33 cellular contexts compared by ENCODE assay signal in genomic region chr14:56603648-56604047, GRCh38.
"Had no signal": no experiment of that assay in that cellular context is flagged by ENCODE, and none has a peak within 500 bp of the region (broad histone marks: within the 10 kb centered on the region; RNA-seq: fewer than 3 reads in every experiment).

No MANE protein-coding gene starts in this region.

- H3K4me1 ChIP-seq: foreskin keratinocyte, gastrocnemius medialis had no signal

- H3K27me3 Mint-ChIP-seq: activated CD4-positive, alpha-beta memory T cell treated with anti-CD3 and anti-CD28 coated beads for 36 hours; activated CD4-positive, alpha-beta T cell treated with anti-CD3 and anti-CD28 coated beads for 36 hours; activated CD4-positive, alpha-beta T cell treated with anti-CD3 and anti-CD28 coated beads, Interleukin-2, amount 10 ng/mL, durations not matched to agents 24 days and 14 days; activated CD8-positive, alpha-beta memory T cell treated with anti-CD3 and anti-CD28 coated beads, Interleukin-2, amount 10 ng/mL, durations not matched to agents 7 days and 5 days; activated naive CD4-positive, alpha-beta T cell treated with anti-CD3 and anti-CD28 coated beads, Interleukin-2, amount 10 ng/mL, durations not matched to agents 7 days and 5 days; activated naive CD8-positive, alpha-beta T cell treated with anti-CD3 and anti-CD28 coated beads, Interleukin-2, amount 10 ng/mL, durations not matched to agents 7 days and 5 days; central memory CD8-positive, alpha-beta T cell; dendritic cell treated with granulocyte-macrophage colony-stimulating factor and Interleukin-4, amounts not matched to agents 40 ng/mL and 50 ng/mL, for 4 days had no signal

- DNase-seq: activated CD4-positive, alpha-beta memory T cell treated with anti-CD3 and anti-CD28 coated beads for 36 hours; activated CD4-positive, alpha-beta T cell treated with anti-CD3 and anti-CD28 coated beads for 36 hours; activated CD4-positive, alpha-beta T cell treated with anti-CD3 and anti-CD28 coated beads, Interleukin-2, amount 10 ng/mL, durations not matched to agents 24 days and 14 days; activated CD4-positive, CD25-positive, alpha-beta regulatory T cell; activated CD4-positive, CD25-positive, alpha-beta regulatory T cell treated with anti-CD3 and anti-CD28 coated beads, Interleukin-2, amount 50 U/mL, for 72 hours; activated CD8-positive, alpha-beta memory T cell treated with anti-CD3 and anti-CD28 coated beads, Interleukin-2, amount 10 ng/mL, durations not matched to agents 7 days and 5 days; activated CD8-positive, alpha-beta memory T cell treated with anti-CD3 and anti-CD28 coated beads, Interleukin-2, amount 50 U/mL, for 4 hours; activated CD8-positive, alpha-beta T cell treated with anti-CD3 and anti-CD28 coated beads, Interleukin-2, amount 10 ng/mL, durations not matched to agents 7 days and 5 days; activated effector memory CD4-positive, alpha-beta T cell treated with anti-CD3 and anti-CD28 coated beads, Interleukin-2, amount 50 U/mL, for 16 hours; activated naive CD4-positive, alpha-beta T cell treated with anti-CD3 and anti-CD28 coated beads, Interleukin-2, amount 10 ng/mL, durations not matched to agents 7 days and 5 days; activated naive CD8-positive, alpha-beta T cell treated with anti-CD3 and anti-CD28 coated beads, Interleukin-2, amount 10 ng/mL, durations not matched to agents 7 days and 5 days; activated T-cell treated with anti-CD3 and anti-CD28 coated beads, Interleukin-2, amount 50 U/mL, for 1 hour; activated T-cell treated with anti-CD3 and anti-CD28 coated beads, Interleukin-2, amount 50 U/mL, for 48 hours; amniotic stem cell; brain microvascular endothelial cell; effector memory CD4-positive, alpha-beta T cell; endodermal cell; foreskin keratinocyte; gastrocnemius medialis; glutamatergic neuron; hippocampal formation; T-helper 1 cell had no signal

- H3K4me3 ChIP-seq: coronary artery, dorsolateral prefrontal cortex, gastrocnemius medialis had no signal

- H3K4me1 Mint-ChIP-seq: activated CD4-positive, alpha-beta T cell treated with anti-CD3 and anti-CD28 coated beads for 36 hours; activated CD4-positive, alpha-beta T cell treated with anti-CD3 and anti-CD28 coated beads, Interleukin-2, amount 10 ng/mL, durations not matched to agents 24 days and 14 days; activated CD8-positive, alpha-beta memory T cell treated with anti-CD3 and anti-CD28 coated beads, Interleukin-2, amount 10 ng/mL, durations not matched to agents 7 days and 5 days; activated naive CD4-positive, alpha-beta T cell treated with anti-CD3 and anti-CD28 coated beads, Interleukin-2, amount 10 ng/mL, durations not matched to agents 7 days and 5 days; endodermal cell had no signal

- H3K36me3 ChIP-seq: brain microvascular endothelial cell had no signal

- H3K4me3 Mint-ChIP-seq: activated CD4-positive, alpha-beta memory T cell treated with anti-CD3 and anti-CD28 coated beads for 36 hours; activated CD4-positive, alpha-beta T cell treated with anti-CD3 and anti-CD28 coated beads for 36 hours; activated CD4-positive, alpha-beta T cell treated with anti-CD3 and anti-CD28 coated beads, Interleukin-2, amount 10 ng/mL, durations not matched to agents 24 days and 14 days; activated CD8-positive, alpha-beta memory T cell treated with anti-CD3 and anti-CD28 coated beads, Interleukin-2, amount 10 ng/mL, durations not matched to agents 7 days and 5 days; activated CD8-positive, alpha-beta T cell treated with anti-CD3 and anti-CD28 coated beads, Interleukin-2, amount 10 ng/mL, durations not matched to agents 7 days and 5 days; activated naive CD4-positive, alpha-beta T cell treated with anti-CD3 and anti-CD28 coated beads, Interleukin-2, amount 10 ng/mL, durations not matched to agents 7 days and 5 days; activated naive CD8-positive, alpha-beta T cell treated with anti-CD3 and anti-CD28 coated beads, Interleukin-2, amount 10 ng/mL, durations not matched to agents 7 days and 5 days; activated T-helper 1 cell treated with anti-CD3 and anti-CD28 coated beads, Interleukin-12 subunit alpha, Interleukin-12 subunit beta, Interleukin-2, Interleukin-4 antibody, amounts not matched to agents 30 ng/mL and 10 ng/mL and 1 ng/mL, durations not matched to agents 14 hours and 24 hours and 36 hours; central memory CD8-positive, alpha-beta T cell; dendritic cell treated with granulocyte-macrophage colony-stimulating factor and Interleukin-4, amounts not matched to agents 40 ng/mL and 50 ng/mL, for 4 days; endodermal cell had no signal

- ATAC-seq: activated CD4-positive, alpha-beta T cell treated with anti-CD3 and anti-CD28 coated beads for 36 hours; activated CD8-positive, alpha-beta memory T cell treated with anti-CD3 and anti-CD28 coated beads, Interleukin-2, amount 10 ng/mL, durations not matched to agents 7 days and 5 days; activated CD8-positive, alpha-beta T cell treated with anti-CD3 and anti-CD28 coated beads, Interleukin-2, amount 10 ng/mL, durations not matched to agents 7 days and 5 days; activated naive CD4-positive, alpha-beta T cell treated with anti-CD3 and anti-CD28 coated beads, Interleukin-2, amount 50 U/mL, for 72 hours; esophagus mucosa; foreskin keratinocyte; gastrocnemius medialis had no signal

- H3K27ac ChIP-seq: brain microvascular endothelial cell, coronary artery, foreskin keratinocyte, gastrocnemius medialis had no signal

- FAIRE-seq: astrocyte, bronchial epithelial cell, TTC549 had no signal

- H3K27me3 ChIP-seq: brain microvascular endothelial cell, dorsolateral prefrontal cortex, foreskin keratinocyte, gastrocnemius medialis had no signal

- H3K27ac Mint-ChIP-seq: activated CD4-positive, alpha-beta memory T cell treated with anti-CD3 and anti-CD28 coated beads for 36 hours; activated CD4-positive, alpha-beta T cell treated with anti-CD3 and anti-CD28 coated beads for 36 hours; activated CD4-positive, alpha-beta T cell treated with anti-CD3 and anti-CD28 coated beads, Interleukin-2, amount 10 ng/mL, durations not matched to agents 24 days and 14 days; activated CD8-positive, alpha-beta memory T cell treated with anti-CD3 and anti-CD28 coated beads, Interleukin-2, amount 10 ng/mL, durations not matched to agents 7 days and 5 days; activated CD8-positive, alpha-beta T cell treated with anti-CD3 and anti-CD28 coated beads, Interleukin-2, amount 10 ng/mL, durations not matched to agents 7 days and 5 days; activated naive CD4-positive, alpha-beta T cell treated with anti-CD3 and anti-CD28 coated beads, Interleukin-2, amount 10 ng/mL, durations not matched to agents 7 days and 5 days; activated naive CD4-positive, alpha-beta T cell treated with anti-CD3 and anti-CD28 coated beads, Interleukin-2, amount 50 U/mL, for 72 hours; activated naive CD8-positive, alpha-beta T cell treated with anti-CD3 and anti-CD28 coated beads, Interleukin-2, amount 10 ng/mL, durations not matched to agents 7 days and 5 days; activated T-helper 1 cell treated with anti-CD3 and anti-CD28 coated beads, Interleukin-12 subunit alpha, Interleukin-12 subunit beta, Interleukin-2, Interleukin-4 antibody, amounts not matched to agents 30 ng/mL and 10 ng/mL and 1 ng/mL, durations not matched to agents 14 hours and 24 hours and 36 hours; activated T-helper 2 cell treated with anti-CD3 and anti-CD28 coated beads, Interferon-gamma antibody, Interleukin-2, Interleukin-4, amounts not matched to agents 10 μg/mL and 5 μg/mL and 100 μg/mL, durations not matched to agents 14 hours and 24 hours and 36 hours; dendritic cell treated with granulocyte-macrophage colony-stimulating factor and Interleukin-4, amounts not matched to agents 40 ng/mL and 50 ng/mL, for 4 days; endodermal cell had no signal

- H3K9me3 ChIP-seq: gastrocnemius medialis had no signal
